Comparison of ENCODE assay signal across 28 cellular contexts in the genomic region with DNA sequence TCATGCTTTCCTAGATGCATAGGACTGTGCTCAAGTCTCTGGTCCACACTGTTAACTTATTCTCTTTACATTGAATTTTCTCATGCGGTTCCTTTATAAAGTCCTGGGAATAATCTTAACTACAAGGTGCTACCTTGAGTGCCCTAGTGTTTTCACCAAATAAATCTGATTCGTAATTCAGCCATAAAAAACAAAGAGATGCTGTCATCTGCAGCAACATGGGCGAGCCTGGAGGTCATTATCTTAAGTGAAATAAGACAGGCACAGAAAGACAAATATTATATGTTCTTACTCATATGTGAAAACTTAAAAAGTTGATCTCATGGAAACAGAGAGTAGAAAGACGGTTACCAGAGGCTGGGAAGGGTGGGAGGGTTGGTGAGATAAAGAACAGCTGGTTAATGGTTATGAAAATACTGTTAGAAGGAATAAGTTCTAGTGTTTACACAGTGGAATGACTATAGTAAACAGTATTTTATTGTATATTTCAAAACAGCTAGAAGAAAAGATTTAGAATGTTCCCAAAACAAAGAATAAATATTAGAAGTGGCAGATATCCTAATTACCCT.
"Had no signal": no experiment of that assay in that cellular context is flagged by ENCODE, and none has a peak within 500 bp of the region (broad histone marks: within the 10 kb centered on the region; RNA-seq: fewer than 3 reads in every experiment).

No MANE protein-coding gene starts in this region.

- H3K27ac ChIP-seq: adrenal gland, ascending aorta, brain microvascular endothelial cell, foreskin keratinocyte, heart right ventricle, left ventricle myocardium inferior, neutrophil, right lobe of liver, testis, WERI-Rb-1 had no signal

- H3K27me3 Mint-ChIP-seq: activated CD4-positive, alpha-beta T cell treated with anti-CD3 and anti-CD28 coated beads, Interleukin-2, amount 10 ng/mL, durations not matched to agents 7 days and 5 days; activated naive CD8-positive, alpha-beta T cell treated with anti-CD3 and anti-CD28 coated beads for 36 hours; effector memory CD8-positive, alpha-beta T cell; naive B cell; progenitor cell of endocrine pancreas had no signal

- H3K9me3 ChIP-seq: adrenal gland, ascending aorta, heart right ventricle, left ventricle myocardium inferior, neutrophil, right lobe of liver, testis had no signal

- H3K27me3 ChIP-seq: adrenal gland, ascending aorta, brain microvascular endothelial cell, foreskin keratinocyte, heart right ventricle, neutrophil, right lobe of liver, testis had no signal

- H3K4me3 Mint-ChIP-seq: activated CD4-positive, alpha-beta T cell treated with anti-CD3 and anti-CD28 coated beads, Interleukin-2, amount 10 ng/mL, durations not matched to agents 7 days and 5 days; activated naive CD4-positive, alpha-beta T cell treated with anti-CD3 and anti-CD28 coated beads for 36 hours; activated naive CD8-positive, alpha-beta T cell treated with anti-CD3 and anti-CD28 coated beads for 36 hours; activated T-helper 1 cell treated with anti-CD3 and anti-CD28 coated beads, Interleukin-12 subunit alpha, Interleukin-12 subunit beta, Interleukin-2, Interleukin-4 antibody, amounts not matched to agents 30 ng/mL and 10 ng/mL and 1 ng/mL, durations not matched to agents 14 hours and 24 hours and 36 hours; effector memory CD8-positive, alpha-beta T cell; naive B cell; nephron progenitor cell had no signal

- ATAC-seq: activated CD4-positive, CD25-positive, alpha-beta regulatory T cell treated with anti-CD3 and anti-CD28 coated beads, Interleukin-2, amount 50 U/mL, for 24 hours; effector memory CD8-positive, alpha-beta T cell; foreskin keratinocyte; heart right ventricle; right lobe of liver; stimulated activated naive CD8-positive, alpha-beta T cell treated with anti-CD3 and anti-CD28 coated beads, Interleukin-15, Interleukin-2, amounts not matched to agents 100 U/mL and 50 U/mL, for 24 hours had no signal

- H3K4me1 Mint-ChIP-seq: activated naive CD8-positive, alpha-beta T cell treated with anti-CD3 and anti-CD28 coated beads for 36 hours; nephron progenitor cell had no signal

- H3K27ac Mint-ChIP-seq: activated CD4-positive, alpha-beta T cell treated with anti-CD3 and anti-CD28 coated beads, Interleukin-2, amount 10 ng/mL, durations not matched to agents 7 days and 5 days; activated naive CD4-positive, alpha-beta T cell treated with anti-CD3 and anti-CD28 coated beads for 36 hours; activated naive CD8-positive, alpha-beta T cell treated with anti-CD3 and anti-CD28 coated beads for 36 hours; activated T-helper 1 cell treated with anti-CD3 and anti-CD28 coated beads, Interleukin-12 subunit alpha, Interleukin-12 subunit beta, Interleukin-2, Interleukin-4 antibody, amounts not matched to agents 30 ng/mL and 10 ng/mL and 1 ng/mL, durations not matched to agents 14 hours and 24 hours and 36 hours; effector memory CD8-positive, alpha-beta T cell; naive B cell; nephron progenitor cell; progenitor cell of endocrine pancreas had no signal

- DNase-seq: activated CD4-positive, alpha-beta T cell treated with anti-CD3 and anti-CD28 coated beads, Interleukin-2, amount 10 ng/mL, durations not matched to agents 7 days and 5 days; activated CD8-positive, alpha-beta memory T cell treated with anti-CD3 and anti-CD28 coated beads, Interleukin-2, amount 50 U/mL, for 4 hours; activated effector memory CD4-positive, alpha-beta T cell treated with anti-CD3 and anti-CD28 coated beads, Interleukin-2, amount 50 U/mL, for 16 hours; activated naive CD4-positive, alpha-beta T cell treated with anti-CD3 and anti-CD28 coated beads for 36 hours; activated naive CD8-positive, alpha-beta T cell treated with anti-CD3 and anti-CD28 coated beads for 36 hours; activated T-cell treated with anti-CD3 and anti-CD28 coated beads, Interleukin-2, amount 50 U/mL, for 1 hour; adrenal gland; brain microvascular endothelial cell; cortex of kidney; effector memory CD8-positive, alpha-beta T cell; erythroblast; foreskin keratinocyte; heart right ventricle; left ventricle myocardium inferior; naive B cell; nephron progenitor cell; right lobe of liver; stimulated activated CD4-positive, alpha-beta T cell treated with anti-CD3 and anti-CD28 coated beads, Interleukin-2, amount 100 ng/mL, for 48 hours; stimulated activated naive CD8-positive, alpha-beta T cell treated with anti-CD3 and anti-CD28 coated beads, Interleukin-15, Interleukin-2, amounts not matched to agents 100 U/mL and 50 U/mL, for 24 hours; testis; trophoblast cell; WERI-Rb-1 had no signal

- H3K4me3 ChIP-seq: adrenal gland, ascending aorta, heart right ventricle, left ventricle myocardium inferior, lung, right lobe of liver, testis had no signal

- H3K36me3 ChIP-seq: brain microvascular endothelial cell had no signal

- H3K4me1 ChIP-seq: adrenal gland, ascending aorta, foreskin keratinocyte, heart right ventricle, left ventricle myocardium inferior, right lobe of liver, testis had no signal

- H3K9me3 Mint-ChIP-seq: activated CD4-positive, alpha-beta T cell treated with anti-CD3 and anti-CD28 coated beads, Interleukin-2, amount 10 ng/mL, durations not matched to agents 7 days and 5 days; activated naive CD4-positive, alpha-beta T cell treated with anti-CD3 and anti-CD28 coated beads for 36 hours; activated naive CD8-positive, alpha-beta T cell treated with anti-CD3 and anti-CD28 coated beads for 36 hours; activated T-helper 1 cell treated with anti-CD3 and anti-CD28 coated beads, Interleukin-12 subunit alpha, Interleukin-12 subunit beta, Interleukin-2, Interleukin-4 antibody, amounts not matched to agents 30 ng/mL and 10 ng/mL and 1 ng/mL, durations not matched to agents 14 hours and 24 hours and 36 hours; effector memory CD8-positive, alpha-beta T cell; naive B cell; nephron progenitor cell had no signal
